ENCODE assay signal across 9 cellular contexts in the genomic region with DNA sequence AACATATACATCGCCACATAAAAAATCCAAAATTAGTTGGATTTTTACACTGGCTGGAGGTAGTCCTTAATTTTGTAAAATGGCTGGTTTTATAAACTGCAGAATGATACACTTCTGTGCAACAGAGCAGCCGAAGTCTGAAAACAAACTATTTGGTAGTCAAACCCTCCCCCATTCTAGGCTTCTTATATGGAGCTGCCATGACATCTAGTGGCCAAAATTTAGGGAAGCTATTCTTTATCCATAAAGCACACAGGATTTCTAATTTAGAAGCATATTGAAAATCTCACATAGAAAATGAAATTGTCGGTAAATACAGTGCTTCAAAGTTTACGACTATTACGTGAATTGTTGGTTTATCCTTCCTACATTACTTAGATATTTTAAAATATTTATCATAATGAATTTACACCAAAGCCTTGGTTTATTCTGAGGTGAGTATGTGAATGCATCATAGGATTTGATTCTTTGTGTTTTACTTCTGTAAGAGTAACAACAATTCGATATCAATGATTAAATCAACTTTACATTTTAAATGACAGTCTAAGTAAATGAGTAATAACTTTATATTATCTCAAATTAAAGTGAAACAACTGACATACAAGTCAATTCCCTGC.
DNase-seq lines count a peak whose midpoint lies in the region; ATAC-seq and TF ChIP-seq lines count a peak whose summit lies in the region.
"Had no signal": no experiment of that assay in that cellular context is flagged by ENCODE, and none has a peak within 500 bp of the region (broad histone marks: within the 10 kb centered on the region; RNA-seq: fewer than 3 reads in every experiment).

No MANE protein-coding gene starts in this region.

- DNase-seq in NCI-H82 treated with DMSO at 0.1 percent for 48 hours (lab: John Stamatoyannopoulos, UW; ENCODE audit: unreplicated experiment) (peak; percentile 41), dermis blood vessel endothelial cell (peak; percentile 71), middle frontal gyrus (ENCODE audit: extremely low spot score, low spot score) (peak; percentile 15)
- no peak for DNase-seq in stimulated activated naive CD4-positive, alpha-beta T cell (lab: John Stamatoyannopoulos, UW)
- DNase-seq: activated B cell treated with CpG ODN at 0.5 μM for 24 hours had no signal

- TF ChIP-seq CTCF in C4-2B (conservative IDR thresholded peaks at IDR 0.05), result peak; percentile 79

- ATAC-seq in GM18502 (IDR thresholded peaks at IDR 0.05; ENCODE audit: poor library complexity, unreplicated experiment) (peak; percentile 85), HG03066 (IDR thresholded peaks at IDR 0.05; ENCODE audit: low read depth, unreplicated experiment) (peak; percentile 79), HG03095 (IDR thresholded peaks at IDR 0.05; ENCODE audit: unreplicated experiment) (no peak)

- H3K27ac ChIP-seq in C4-2B, result no peak overlapping the region

Comparison
In these comparisons a context has a peak if more than half of its experiments do, and no peak if none do; other contexts are left out.
1. DNase-seq: peak in NCI-H82 treated with DMSO at 0.1 percent for 48 hours (single experiment), dermis blood vessel endothelial cell (single experiment) and middle frontal gyrus (single experiment); none in stimulated activated naive CD4-positive, alpha-beta T cell (0 of 6).